ENCODE assay signal across 8 cellular contexts in the genomic region with DNA sequence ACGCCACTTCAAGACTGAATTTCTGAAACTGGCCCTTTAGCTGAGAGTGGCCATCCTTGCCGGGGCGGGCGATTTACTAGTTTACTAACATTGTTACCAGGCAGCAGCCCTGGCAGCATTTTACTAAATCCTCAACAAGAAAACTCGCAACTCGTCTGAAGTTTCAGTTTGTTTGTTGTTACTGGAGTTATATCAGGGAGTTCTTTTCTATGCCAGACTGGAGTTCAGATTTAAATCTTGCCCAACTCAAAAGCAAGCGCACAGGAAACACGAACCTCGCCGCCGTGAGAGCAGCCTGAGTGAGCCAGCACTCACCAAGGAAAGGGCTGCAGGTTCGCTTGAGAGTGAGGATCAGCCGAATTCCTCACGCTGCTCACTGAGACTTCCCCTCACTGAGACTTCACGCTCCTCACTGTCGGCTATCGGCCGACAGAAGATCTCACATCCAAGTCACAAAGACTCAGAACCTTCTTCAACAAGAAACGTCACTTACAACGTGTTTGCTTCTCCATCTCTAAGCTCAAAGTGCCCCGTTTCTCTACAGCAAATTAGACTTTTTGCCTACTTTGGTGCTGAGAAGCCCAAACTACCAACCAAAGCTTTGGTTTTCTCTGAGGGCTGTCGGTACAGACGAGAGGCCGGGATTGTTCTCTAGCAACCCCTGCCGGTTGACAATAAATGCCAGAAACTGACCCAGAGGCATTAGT.
DNase-seq lines count a peak whose midpoint lies in the region; ATAC-seq and TF ChIP-seq lines count a peak whose summit lies in the region.

No MANE protein-coding gene starts in this region.

- peak; percentile 49 for DNase-seq in HCEC 1CT
- peak; percentile 54 for DNase-seq in NCI-H460 (ENCODE audit: extremely low read depth, low read depth)
- DNase-seq in activated T-cell treated with anti-CD3 and anti-CD28 coated beads for 1 hour (ENCODE audit: low read depth), result peak; percentile 49
- peak; percentile 44 for DNase-seq in epithelial cell of proximal tubule (ENCODE audit: low read depth)
- peak; percentile 51 to 52 for DNase-seq in stimulated activated CD8-positive, alpha-beta memory T cell treated with anti-CD3 and anti-CD28 coated beads, Interleukin-7, amount 100 ng/mL, for 4 hours (ENCODE audit: low read depth in 2 of 2)

- TF ChIP-seq CTCF in epithelial cell of proximal tubule (conservative IDR thresholded peaks at IDR 0.05; ENCODE audit: low read depth, low read length), result peak; percentile 95

- H3K27me3 ChIP-seq in mucosa of rectum (ENCODE audit: control insufficient read depth in 2 of 2, insufficient read depth in 2 of 2, low read length in 2 of 2), result no peaks in the 10 kb centered on the region

- H3K9me3 ChIP-seq in ES-I3 (ENCODE audit: control insufficient read depth, insufficient read depth, low read length) (no peaks in the 10 kb centered on the region), mucosa of rectum (ENCODE audit: control insufficient read depth in 2 of 2, low read length in 2 of 2) (no peaks in the 10 kb centered on the region)

- ATAC-seq in HG03457 (IDR thresholded peaks at IDR 0.05; ENCODE audit: unreplicated experiment), result no peak

- H3K36me3 ChIP-seq in ES-I3 (ENCODE audit: insufficient read depth, low read length) (no peaks in the 10 kb centered on the region), mucosa of rectum (ENCODE audit: control insufficient read depth in 2 of 2, insufficient read depth in 2 of 2, low read length in 2 of 2) (no peaks in the 10 kb centered on the region)

- peak overlapping the region; percentile 58 for H3K4me3 ChIP-seq in epithelial cell of proximal tubule (ENCODE audit: low read depth, low read length)
- peak overlapping the region; percentile 62 to 74 for H3K4me3 ChIP-seq in mucosa of rectum (ENCODE audit: low read length in 2 of 2)

- H3K9ac ChIP-seq in ES-I3 (ENCODE audit: low read depth, low read length) (peak overlapping the region; percentile 33; the same call in 1 of the 2 replicates), mucosa of rectum (ENCODE audit: low read depth in 1 of 2, low read length in 2 of 2) (peak overlapping the region; percentile 62 to 74)

- peak overlapping the region in 1 of 2 donors; percentile 39 for H3K27ac ChIP-seq in mucosa of rectum (ENCODE audit: low read depth in 2 of 2, low read length in 2 of 2)

- H3K4me1 ChIP-seq in ES-I3 (ENCODE audit: insufficient read depth, low read length), result peaks cover 38% of the 10 kb centered on the region
- peaks cover 0 to 8% of the 10 kb centered on the region in 2 donors for H3K4me1 ChIP-seq in mucosa of rectum (ENCODE audit: control insufficient read depth in 2 of 2, insufficient read depth in 2 of 2, low read length in 2 of 2)
